15 cellular contexts compared by ENCODE assay signal in genomic region chr14:100664841-100665425, GRCh38.
DNase-seq lines count a peak whose midpoint lies in the region; ATAC-seq, FAIRE-seq and TF ChIP-seq lines count a peak whose summit lies in the region.
"Had no signal": no experiment of that assay in that cellular context is flagged by ENCODE, and none has a peak within 500 bp of the region (broad histone marks: within the 10 kb centered on the region; RNA-seq: fewer than 3 reads in every experiment).

No MANE protein-coding gene starts in this region.

- no peak overlapping the region for H3K27ac ChIP-seq in SJCRH30
- H3K27ac ChIP-seq: 22Rv1, epithelial cell of prostate, RWPE1 had no signal

- TF ChIP-seq CTCF in mucosa of descending colon (IDR thresholded peaks at IDR 0.05): no peak

- H3K4me3 ChIP-seq in mucosa of descending colon (no peak overlapping the region), SJCRH30 (no peak overlapping the region)

- H3K27me3 ChIP-seq in SJCRH30: no peaks in the 10 kb centered on the region; the same call in 1 of the 2 replicates

- DNase-seq in DMS 273 (lab: John Stamatoyannopoulos, UW; ENCODE audit: unreplicated experiment) (peak; percentile 58), DMS 273 treated with DMSO at 0.1 percent for 48 hours (lab: John Stamatoyannopoulos, UW) (no peak), mucosa of descending colon (peak in 1 of 3 donors; percentile 39), ureter (ENCODE audit: low spot score) (peak; percentile 56), hippocampal formation (lab: John Stamatoyannopoulos, UW) (no peak), NCI-H2107 (lab: John Stamatoyannopoulos, UW) (no peak), SJCRH30 (no peak)
- DNase-seq: activated naive CD4-positive, alpha-beta T cell treated with Interleukin-2 at 50 U/mL for 16 hours; NCI-H1436; NCI-H526; T-helper 9 cell had no signal

- intact Hi-C loops in mucosa of descending colon (cut with DNase I, micrococcal nuclease): loop anchor here in 1 of 2 donors (10.0 kb wide), 1 partner anchor 960 kb away; no protein-coding TSS in a partner anchor

- ATAC-seq in mucosa of descending colon: peak; percentile 7

- H3K36me3 ChIP-seq in mucosa of descending colon (ENCODE audit: low read depth) (no peaks in the 10 kb centered on the region), SJCRH30 (no peaks in the 10 kb centered on the region)

- FAIRE-seq in endometrium (lab: Jason Lieb, UNC): peak; percentile 12

- H3K9me3 ChIP-seq in mucosa of descending colon: no peaks in the 10 kb centered on the region
- H3K9me3 ChIP-seq in SJCRH30 (replicated peaks): no peaks in the 10 kb centered on the region

- H3K4me1 ChIP-seq in mucosa of descending colon (ENCODE audit: low read depth) (peaks cover 19% of the 10 kb centered on the region), SJCRH30 (peaks cover 3% of the 10 kb centered on the region; the same call in 1 of the 2 replicates)

Comparison
In these comparisons a context has a peak if more than half of its experiments do, and no peak if none do; other contexts are left out.
1. DNase-seq: peak in DMS 273 (single experiment) and ureter (single experiment); none in DMS 273 treated with DMSO at 0.1 percent for 48 hours (single experiment), hippocampal formation (0 of 2), NCI-H2107 (single experiment) and SJCRH30 (0 of 2).